In genomic region chr9:77632652-77633051, GRCh38 we compare ENCODE assay signal across 21 cellular contexts. TPM values are rescaled to one million over a fixed set of nuclear protein-coding genes. Genes with fewer than 3 reads are reported as not detected.
DNase-seq lines count a peak whose midpoint lies in the region; ATAC-seq and TF ChIP-seq lines count a peak whose summit lies in the region.
"Had no signal": no experiment of that assay in that cellular context is flagged by ENCODE, and none has a peak within 500 bp of the region (broad histone marks: within the 10 kb centered on the region; RNA-seq: fewer than 3 reads in every experiment).

No MANE protein-coding gene starts in this region.

- H4K20me1 ChIP-seq in Karpas-422 (ENCODE audit: insufficient read depth, low read depth, low read length) = no peaks in the 10 kb centered on the region

- TF ChIP-seq CTCF in glutamatergic neuron (IDR thresholded peaks at IDR 0.05; ENCODE audit: partially characterized antibody, unreplicated experiment) (no peak), thyroid gland (IDR thresholded peaks at IDR 0.05) (no peak), endodermal cell (conservative IDR thresholded peaks at IDR 0.05) (no peak), body of pancreas (IDR thresholded peaks at IDR 0.05) (no peak)

- H3K27ac ChIP-seq in Karpas-422 (ENCODE audit: low read length) = no peak overlapping the region
- H3K27ac ChIP-seq in thyroid gland = peak overlapping the region; percentile 64 to 74 (median 71)
- H3K27ac ChIP-seq in endodermal cell (ENCODE audit: low read depth, low read length) = no peak overlapping the region
- no peak overlapping the region for H3K27ac ChIP-seq in body of pancreas
- H3K27ac ChIP-seq: GM23248, HL-60 had no signal

- H3K36me3 ChIP-seq in Karpas-422 (ENCODE audit: insufficient read depth, low read length) = no peaks in the 10 kb centered on the region
- no peaks in the 10 kb centered on the region for H3K36me3 ChIP-seq in thyroid gland
- H3K36me3 ChIP-seq in endodermal cell (ENCODE audit: control insufficient read depth, insufficient read depth, low read length) = no peaks in the 10 kb centered on the region
- H3K36me3 ChIP-seq in body of pancreas (replicated peaks in 1 of 2; ENCODE audit: insufficient read depth in 1 of 2, low read depth in 2 of 2) = no peaks in the 10 kb centered on the region
- H3K36me3 ChIP-seq: BE2C had no signal

- no peaks in the 10 kb centered on the region for H3K36me3 Mint-ChIP-seq in glutamatergic neuron (ENCODE audit: unreplicated experiment)
- no peaks in the 10 kb centered on the region for H3K36me3 Mint-ChIP-seq in endodermal cell (ENCODE audit: low read depth)
- H3K36me3 Mint-ChIP-seq: CD4-positive, CD25-positive, alpha-beta regulatory T cell; CD8-positive, alpha-beta memory T cell had no signal

- H3K4me3 Mint-ChIP-seq in glutamatergic neuron (ENCODE audit: unreplicated experiment) (no peak overlapping the region), endodermal cell (no peak overlapping the region)
- H3K4me3 Mint-ChIP-seq: CD4-positive, CD25-positive, alpha-beta regulatory T cell; CD8-positive, alpha-beta memory T cell had no signal

- WGBS in thyroid gland, 2 donors = 40 to 67% methylated on average over 2 to 5 of the region's 5 CpGs
- 98% methylated on average over 5 of the region's 5 CpGs; no CpG with 5 or more reads in 1 of the 2 experiments for WGBS in endodermal cell (ENCODE audit: insufficient coverage in 1 of 2, insufficient read length in 1 of 2), 2 experiments
- 93% methylated on average over 2 of the region's 5 CpGs; no CpG with 5 or more reads in 1 of the 2 donors for WGBS in body of pancreas, 2 donors

- no peaks in the 10 kb centered on the region for H3K4me1 ChIP-seq in Karpas-422 (ENCODE audit: low read length)
- peaks cover 16 to 17% of the 10 kb centered on the region in 2 donors for H3K4me1 ChIP-seq in thyroid gland
- no peaks in the 10 kb centered on the region for H3K4me1 ChIP-seq in endodermal cell (ENCODE audit: control insufficient read depth, insufficient read depth, low read length)
- H3K4me1 ChIP-seq in body of pancreas = no peaks in the 10 kb centered on the region
- H3K4me1 ChIP-seq: BE2C had no signal

- H3K27me3 Mint-ChIP-seq in glutamatergic neuron (ENCODE audit: unreplicated experiment) (peaks cover 2% of the 10 kb centered on the region), endodermal cell (ENCODE audit: insufficient read depth) (no peaks in the 10 kb centered on the region)

- H3K4me3 ChIP-seq in Karpas-422 (ENCODE audit: low read length) (no peak overlapping the region), thyroid gland (replicated peaks in 1 of 3) (no peak overlapping the region), endodermal cell (ENCODE audit: low read length) (no peak overlapping the region), body of pancreas (no peak overlapping the region)
- H3K4me3 ChIP-seq: GM12878, GM23248 had no signal

- H3K4me1 Mint-ChIP-seq in glutamatergic neuron (ENCODE audit: low read depth, unreplicated experiment) (peaks cover 5% of the 10 kb centered on the region), endodermal cell (no peaks in the 10 kb centered on the region)
- H3K4me1 Mint-ChIP-seq: CD4-positive, CD25-positive, alpha-beta regulatory T cell; CD8-positive, alpha-beta memory T cell had no signal

- TF ChIP-seq POLR2A in thyroid gland (IDR thresholded peaks at IDR 0.05) (no peak), body of pancreas (IDR thresholded peaks at IDR 0.05) (no peak)

- H3K9ac ChIP-seq in Karpas-422 (ENCODE audit: low read length) = no peak overlapping the region
- H3K9ac ChIP-seq in endodermal cell (ENCODE audit: extremely low read depth, low read length, poor library complexity, severe bottlenecking) = no peak overlapping the region
- H3K9ac ChIP-seq: GM23248 had no signal

- H3K9me2 ChIP-seq in Karpas-422 (replicated peaks; ENCODE audit: insufficient read depth, low read length) = no peaks in the 10 kb centered on the region

- H3K27ac Mint-ChIP-seq in glutamatergic neuron (ENCODE audit: unreplicated experiment) = no peak overlapping the region
- H3K27ac Mint-ChIP-seq in endodermal cell = no peak overlapping the region
- H3K27ac Mint-ChIP-seq: CD4-positive, CD25-positive, alpha-beta regulatory T cell; CD8-positive, alpha-beta memory T cell had no signal

- intact Hi-C loops in thyroid gland (cut with DNase I) = no loop called here
- intact Hi-C loops in body of pancreas (cut with DNase I) = no loop called here

- peak; percentile 19 for DNase-seq in Karpas-422
- DNase-seq in NCI-H2171 (lab: John Stamatoyannopoulos, UW) = peak; percentile 28
- DNase-seq in glutamatergic neuron = peak; percentile 11
- DNase-seq in thyroid gland = peak; percentile 69 to 79
- no peak for DNase-seq in endodermal cell
- no peak for DNase-seq in body of pancreas
- DNase-seq: ACHN; BE2C; CD4-positive, CD25-positive, alpha-beta regulatory T cell; CD8-positive, alpha-beta memory T cell; COR-L47; DMS 273 treated with DMSO at 0.1 percent for 48 hours; DMS53; DND-41; EL; GM23248; HCEC 1CT had no signal

- no peaks in the 10 kb centered on the region for H3K9me3 Mint-ChIP-seq in glutamatergic neuron (ENCODE audit: unreplicated experiment)
- H3K9me3 Mint-ChIP-seq in endodermal cell = peaks cover 4% of the 10 kb centered on the region

- H3K4me2 ChIP-seq in Karpas-422 (ENCODE audit: low read depth, low read length, poor library complexity, severe bottlenecking) = no peak overlapping the region

- H3K9me3 ChIP-seq in Karpas-422 (ENCODE audit: low read length) = no peaks in the 10 kb centered on the region
- H3K9me3 ChIP-seq in thyroid gland = no peaks in the 10 kb centered on the region
- H3K9me3 ChIP-seq in endodermal cell (ENCODE audit: control insufficient read depth, low read length) = no peaks in the 10 kb centered on the region
- no peaks in the 10 kb centered on the region for H3K9me3 ChIP-seq in body of pancreas
- H3K9me3 ChIP-seq: BE2C had no signal

- H3K27me3 ChIP-seq in Karpas-422 (ENCODE audit: low read length) (no peaks in the 10 kb centered on the region), thyroid gland (no peaks in the 10 kb centered on the region), endodermal cell (ENCODE audit: control insufficient read depth, insufficient read depth, low read length, poor library complexity, severe bottlenecking) (no peaks in the 10 kb centered on the region), body of pancreas (no peaks in the 10 kb centered on the region)
- H3K27me3 ChIP-seq: BE2C had no signal

- no peak for ATAC-seq in body of pancreas
- ATAC-seq: GM12878 had no signal

- no peaks in the 10 kb centered on the region for H3K79me2 ChIP-seq in Karpas-422 (ENCODE audit: low read length)

- H2AFZ ChIP-seq in Karpas-422 (ENCODE audit: low read length) = no peak overlapping the region
- H2AFZ ChIP-seq: GM23248 had no signal

RNA-seq across cellular contexts. Expression of gene GNA14, which starts 15.5 kb away (rescaled TPM):
- not detected in 2 replicates for total RNA-seq in Karpas-422 (2014; rRNA removed; shearing (Covaris generic); ENCODE audit: low replicate concordance)
- total RNA-seq in glutamatergic neuron (ENCODE audit: unreplicated experiment) (0.32 TPM), thyroid gland (10 to 100 TPM; 13.9 to 26.3 (median 19.9) TPM), endodermal cell (1 to 10 TPM in 1 of 2 donors, under 1 TPM in 1; 0.62 to 8.0 TPM), body of pancreas (1 to 10 TPM; 1.6 to 5.3 TPM)
- polyA plus RNA-seq in endodermal cell (2013, experiment 1 of 2) = 0.78 TPM
- 1.2 TPM for polyA plus RNA-seq in endodermal cell (2013, experiment 2 of 2)
- total RNA-seq: CD4-positive, CD25-positive, alpha-beta regulatory T cell; CD8-positive, alpha-beta memory T cell; G401; HT1080 had no signal
- polyA plus RNA-seq: CD4-positive, CD25-positive, alpha-beta regulatory T cell; CD8-positive, alpha-beta memory T cell; GM12878 had no signal

Comparison
In these comparisons a context has a peak if more than half of its experiments do, and no peak if none do; other contexts are left out.
1. DNase-seq: peak in Karpas-422 (single experiment), NCI-H2171 (single experiment), glutamatergic neuron (single experiment) and thyroid gland (2 of 2); none in endodermal cell (single experiment) and body of pancreas (0 of 4).
2. H3K27ac ChIP-seq: peak in thyroid gland (3 of 3); none in Karpas-422 (single experiment), endodermal cell (single experiment) and body of pancreas (0 of 4).